Comparison of ENCODE assay signal across 34 cellular contexts in genomic region chr16:20960899-20961298, GRCh38.
"Had no signal": no experiment of that assay in that cellular context is flagged by ENCODE, and none has a peak within 500 bp of the region (broad histone marks: within the 10 kb centered on the region; RNA-seq: fewer than 3 reads in every experiment).

No MANE protein-coding gene starts in this region.

- H3K36me3 ChIP-seq: MG63 had no signal

- H3K4me3 ChIP-seq: MG63 had no signal

- DNase-seq: Karpas-422, Kasumi-1, MG63, MM.1S, MV-4-11, NCI-H1048, NCI-H1092, NCI-H1092 treated with DMSO at 0.1 percent for 48 hours, NCI-H1105, NCI-H1105 treated with DMSO at 0.1 percent for 48 hours, NCI-H1417, NCI-H1417 treated with DMSO at 0.1 percent for 48 hours, NCI-H1436, NCI-H1436 treated with DMSO at 0.1 percent for 48 hours, NCI-H146, NCI-H1694, NCI-H1694 treated with DMSO at 0.1 percent for 48 hours, NCI-H187, NCI-H187 treated with DMSO at 0.1 percent for 48 hours, NCI-H1930, NCI-H2029, NCI-H2029 treated with DMSO at 0.1 percent for 48 hours, NCI-H2081, NCI-H2081 treated with DMSO at 0.1 percent for 48 hours, NCI-H2107, NCI-H2171, NCI-H2171 treated with DMSO at 0.1 percent for 48 hours, NCI-H2227 treated with DMSO at 0.1 percent for 48 hours, NCI-H226, NCI-H345, NCI-H446, NCI-H446 treated with DMSO at 0.1 percent for 48 hours, NCI-H510A, NCI-H510A treated with DMSO at 0.1 percent for 48 hours had no signal

- H3K27me3 ChIP-seq: MG63 had no signal

- H3K9me3 ChIP-seq: MG63 had no signal
